ENCODE assay signal across 36 cellular contexts in genomic region chr20:33159713-33160112, GRCh38. TPM values are rescaled to one million over a fixed set of nuclear protein-coding genes. Genes with fewer than 3 reads are reported as not detected.
"Had no signal": no experiment of that assay in that cellular context is flagged by ENCODE, and none has a peak within 500 bp of the region (broad histone marks: within the 10 kb centered on the region; RNA-seq: fewer than 3 reads in every experiment).

No MANE protein-coding gene starts in this region.

- H3K27ac ChIP-seq: left lung, lower lobe of right lung, neutrophil, parathyroid adenoma, right atrium auricular region, right lobe of liver, tibial nerve, upper lobe of left lung, vagina had no signal

- H3K36me3 Mint-ChIP-seq: naive thymus-derived CD8-positive, alpha-beta T cell; stimulated activated memory B cell treated with anti-CD40 and anti-IgM and Interleukin-4, amounts not matched to agents 10 μg/mL and 1 μg/mL and 100 μg/mL, for 72 hours had no signal

- H3K27ac Mint-ChIP-seq: nephron; stimulated activated memory B cell treated with anti-CD40 and anti-IgM and Interleukin-4, amounts not matched to agents 10 μg/mL and 1 μg/mL and 100 μg/mL, for 72 hours; stimulated activated naive CD8-positive, alpha-beta T cell treated with anti-CD3 and anti-CD28 coated beads, Interleukin-15, amount 100 ng/mL, for 72 hours had no signal

- H3K9me3 ChIP-seq: left lung, lower lobe of right lung, neutrophil, right atrium auricular region, right lobe of liver, tibial nerve, upper lobe of left lung, vagina had no signal

- H3K4me1 Mint-ChIP-seq: naive thymus-derived CD8-positive, alpha-beta T cell; nephron; neural crest cell; stimulated activated naive CD8-positive, alpha-beta T cell treated with anti-CD3 and anti-CD28 coated beads, Interleukin-15, amount 100 ng/mL, for 72 hours had no signal

- ATAC-seq: left colon; left lung; lower lobe of right lung; naive thymus-derived CD8-positive, alpha-beta T cell; right lobe of liver; stimulated activated memory B cell treated with anti-CD40 and anti-IgM and Interleukin-4, amounts not matched to agents 10 μg/mL and 1 μg/mL and 100 μg/mL, for 72 hours; stimulated activated naive CD8-positive, alpha-beta T cell treated with anti-CD3 and anti-CD28 coated beads, Interleukin-15, amount 100 ng/mL, for 72 hours had no signal

- H3K4me3 ChIP-seq: left lung, lower lobe of right lung, right atrium auricular region, right lobe of liver, smooth muscle cell, tibial nerve, upper lobe of left lung, vagina had no signal

- H3K36me3 ChIP-seq: left lung, lower lobe of right lung, neutrophil, right atrium auricular region, right lobe of liver, tibial nerve, upper lobe of left lung, vagina had no signal

- DNase-seq: hippocampal formation; kidney; left colon; left lung; lower lobe of right lung; mammary epithelial cell; mesenchymal stem cell; naive thymus-derived CD8-positive, alpha-beta T cell; occipital lobe; right lobe of liver; stimulated activated CD4-positive, alpha-beta T cell treated with anti-CD3 and anti-CD28 coated beads, Interleukin-1b, Interleukin-23, amount 100 ng/mL, for 48 hours; stimulated activated CD4-positive, alpha-beta T cell treated with anti-CD3 and anti-CD28 coated beads, Interleukin-2, amount 100 ng/mL, for 48 hours; stimulated activated CD4-positive, alpha-beta T cell treated with anti-CD3 and anti-CD28 coated beads, Interleukin-4, amount 100 ng/mL, for 4 hours; stimulated activated CD8-positive, alpha-beta memory T cell treated with anti-CD3 and anti-CD28 coated beads, Interleukin-4, amount 100 ng/mL, for 48 hours; stimulated activated naive CD4-positive, alpha-beta T cell treated with Interleukin-2 at 50 U/mL for 16 hours; stimulated activated naive CD8-positive, alpha-beta T cell treated with anti-CD3 and anti-CD28 coated beads, Interleukin-15, amount 100 ng/mL, for 72 hours; substantia nigra had no signal

- H3K9me3 Mint-ChIP-seq: naive thymus-derived CD8-positive, alpha-beta T cell; nephron; neural crest cell; stimulated activated memory B cell treated with anti-CD40 and anti-IgM and Interleukin-4, amounts not matched to agents 10 μg/mL and 1 μg/mL and 100 μg/mL, for 72 hours; stimulated activated naive CD8-positive, alpha-beta T cell treated with anti-CD3 and anti-CD28 coated beads, Interleukin-15, amount 100 ng/mL, for 72 hours had no signal

- H3K4me1 ChIP-seq: left lung, lower lobe of right lung, parathyroid adenoma, right atrium auricular region, right lobe of liver, tibial nerve, upper lobe of left lung, vagina had no signal

- H3K27me3 ChIP-seq: right atrium auricular region, right lobe of liver, tibial nerve, upper lobe of left lung, vagina had no signal

- H3K4me3 Mint-ChIP-seq: naive thymus-derived CD8-positive, alpha-beta T cell; nephron; neural crest cell; stimulated activated memory B cell treated with anti-CD40 and anti-IgM and Interleukin-4, amounts not matched to agents 10 μg/mL and 1 μg/mL and 100 μg/mL, for 72 hours; stimulated activated naive CD8-positive, alpha-beta T cell treated with anti-CD3 and anti-CD28 coated beads, Interleukin-15, amount 100 ng/mL, for 72 hours had no signal

RNA-seq across cellular contexts. Expression of gene BPIFA2, which starts 8.2 kb away (rescaled TPM):
- total RNA-seq: kidney; left colon; left lung; liver; lower lobe of right lung; mammary epithelial cell; mucosa of gallbladder; naive thymus-derived CD8-positive, alpha-beta T cell; neural crest cell; occipital lobe; osteocyte; posterior vena cava; pulmonary artery endothelial cell; renal cortical epithelial cell; right atrium auricular region; right lobe of liver; skeletal muscle tissue; smooth muscle cell; temporal lobe; upper lobe of left lung; urinary bladder; vagina had no signal
- polyA plus RNA-seq: liver; mammary epithelial cell; naive thymus-derived CD8-positive, alpha-beta T cell; smooth muscle cell; urinary bladder had no signal

RNA-seq across cellular contexts. Expression of gene BPIFA3, which starts 57.4 kb away (rescaled TPM):
- total RNA-seq: kidney; left colon; left lung; liver; lower lobe of right lung; mammary epithelial cell; mucosa of gallbladder; naive thymus-derived CD8-positive, alpha-beta T cell; neural crest cell; occipital lobe; osteocyte; posterior vena cava; pulmonary artery endothelial cell; renal cortical epithelial cell; right atrium auricular region; right lobe of liver; skeletal muscle tissue; smooth muscle cell; temporal lobe; tibial nerve; upper lobe of left lung; urinary bladder; vagina had no signal
- polyA plus RNA-seq: liver; mammary epithelial cell; naive thymus-derived CD8-positive, alpha-beta T cell; smooth muscle cell; urinary bladder had no signal
